Comparison of ENCODE assay signal across 1 cellular context in genomic region chr11:113373981-113374560, GRCh38.
TF ChIP-seq lines count a peak whose summit lies in the region.

No MANE protein-coding gene starts in this region.

TF ChIP-seq in SK-N-SH, 30 proteins besides CTCF, POLR2A, EP300 and RAD21 (continued from another document):
- TF ChIP-seq ZBTB33 (IDR thresholded peaks at IDR 0.05; ENCODE audit: borderline replicate concordance, low read depth) (no peak), PBX3 (IDR thresholded peaks at IDR 0.05) (no peak), CHD2 (IDR thresholded peaks at IDR 0.05; ENCODE audit: low read length, partially characterized antibody) (no peak), RCOR1 (IDR thresholded peaks at IDR 0.05; ENCODE audit: low read length) (no peak), GATA2 (CRISPR knock-in tag; IDR thresholded peaks at IDR 0.05) (no peak)
- TF ChIP-seq, protein P1, sequence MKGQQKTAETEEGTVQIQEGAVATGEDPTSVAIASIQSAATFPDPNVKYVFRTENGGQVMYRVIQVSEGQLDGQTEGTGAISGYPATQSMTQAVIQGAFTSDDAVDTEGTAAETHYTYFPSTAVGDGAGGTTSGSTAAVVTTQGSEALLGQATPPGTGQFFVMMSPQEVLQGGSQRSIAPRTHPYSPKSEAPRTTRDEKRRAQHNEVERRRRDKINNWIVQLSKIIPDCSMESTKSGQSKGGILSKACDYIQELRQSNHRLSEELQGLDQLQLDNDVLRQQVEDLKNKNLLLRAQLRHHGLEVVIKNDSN (IDR thresholded peaks at IDR 0.05; ENCODE audit: borderline replicate concordance, low read depth) = no peak
TF ChIP-seq in SK-N-SH: peak in this region for 0.
